9 cellular contexts compared by ENCODE assay signal in genomic region chr10:44973323-44974081, GRCh38. TPM values are rescaled to one million over a fixed set of nuclear protein-coding genes. Genes with fewer than 3 reads are reported as not detected.
A peak's percentile ranks its signal among the peaks of the same experiment; 100 is the strongest.
DNase-seq lines count a peak whose midpoint lies in the region; FAIRE-seq and TF ChIP-seq lines count a peak whose summit lies in the region.
"Had no signal": no experiment of that assay in that cellular context is flagged by ENCODE, and none has a peak within 500 bp of the region (broad histone marks: within the 10 kb centered on the region; RNA-seq: fewer than 3 reads in every experiment).

No MANE protein-coding gene starts in this region.

- POLR2A ChIA-PET in H1 (lab: Charles Lee; ENCODE audit: partially characterized antibody) = interaction anchor here (0.6 to 1.9 kb wide), 8 partner anchors 8 to 41 kb away, joined by 3 to 7 read pairs (median 3); partner anchors contain the start of gene RASSF4

- H3K9ac ChIP-seq in H1 (replicated peaks in 1 of 4; ENCODE audit: extremely low read depth in 1 of 4, low read depth in 3 of 4, low read length in 3 of 4) = no peak overlapping the region

- H3K4ac ChIP-seq in H1 (replicated peaks; ENCODE audit: insufficient read length, low read depth, low read length) = no peak overlapping the region

- 50% methylated on average over 18 of the region's 18 CpGs; no CpG with 5 or more reads in 1 of the 2 experiments for WGBS in H1 (ENCODE audit: extremely low coverage in 1 of 2, insufficient coverage in 1 of 2, insufficient read length in 1 of 2, insufficient replicate concordance in 2 of 2, low coverage in 1 of 2, low lambda C conversion rate in 2 of 2, missing lambda C conversion rate in 1 of 2), 2 experiments

- H3K4me1 ChIP-seq in H1 (replicated peaks in 1 of 4; ENCODE audit: control insufficient read depth in 3 of 4, insufficient read depth in 4 of 4, low read length in 3 of 4) = peaks cover 14 to 38% (median 26%) of the 10 kb centered on the region in 4 experiments

- H4K91ac ChIP-seq in H1 (replicated peaks; ENCODE audit: insufficient read length, low read length) = peak overlapping the region; percentile 86

- no peak overlapping the region for H4K8ac ChIP-seq in H1 (ENCODE audit: extremely low read depth, insufficient read depth, low read length)

- H2AFZ ChIP-seq in H1 (ENCODE audit: low read length) = no peak overlapping the region

- H3K4me3 ChIP-seq in GM12865 (ENCODE audit: low read depth, low read length) (peak overlapping the region; percentile 60), HL-60 (replicated peaks; ENCODE audit: insufficient read depth, low read length) (no peak overlapping the region), H1 (ENCODE audit: extremely low read depth in 1 of 4, insufficient read depth in 2 of 4, low read depth in 3 of 4, low read length in 4 of 4) (peak overlapping the region in 1 of 4 experiments; percentile 64; a peak in 1 of 8 replicates)

- no peak for TF ChIP-seq CTCF in GM12865 (IDR thresholded peaks at IDR 0.05; ENCODE audit: insufficient read depth, low read depth, low read length, missing control alignments)
- TF ChIP-seq CTCF in HL-60 (IDR thresholded peaks at IDR 0.05; ENCODE audit: insufficient read depth, low read length) = no peak
- no peak for TF ChIP-seq CTCF in H1 (IDR thresholded peaks at IDR 0.05; ENCODE audit: control extremely low read depth in 1 of 3, insufficient read depth in 1 of 3, low read depth in 1 of 3, low read length in 3 of 3)
- TF ChIP-seq CTCF in GM20000 (IDR thresholded peaks at IDR 0.05; ENCODE audit: extremely low read depth, missing control alignments) = no peak

- no peaks in the 10 kb centered on the region for H3K79me2 ChIP-seq in H1 (ENCODE audit: control insufficient read depth in 1 of 2, insufficient read depth in 2 of 2, low read length in 2 of 2)

- no peak for TF ChIP-seq EP300 in H1 (IDR thresholded peaks at IDR 0.05; ENCODE audit: borderline replicate concordance in 1 of 2, low read depth in 2 of 2, low read length in 2 of 2)

- TF ChIP-seq RAD21 in H1 (IDR thresholded peaks at IDR 0.05 in 1 of 2, conservative IDR thresholded peaks at IDR 0.05 in 1 of 2; ENCODE audit: low read depth in 2 of 2, low read length in 2 of 2) = no peak

- no peak overlapping the region for H3K23ac ChIP-seq in H1 (ENCODE audit: insufficient read length)

- H2AK5ac ChIP-seq in H1 (ENCODE audit: low read depth, low read length) = peak overlapping the region; percentile 83; the same call in 1 of the 2 replicates

- TF ChIP-seq POLR2A in H1 (IDR thresholded peaks at IDR 0.05; ENCODE audit: control extremely low read depth in 1 of 2, low read depth in 2 of 2, low read length in 2 of 2) = no peak

- no peak overlapping the region for H4K5ac ChIP-seq in H1 (ENCODE audit: insufficient read length, low read depth, low read length)

- H2BK12ac ChIP-seq in H1 (ENCODE audit: low read depth, low read length) = peak overlapping the region; percentile 79; the same call in 1 of the 2 replicates

- H3K27ac ChIP-seq in HL-60 (replicated peaks) = peak overlapping the region; percentile 75
- no peak overlapping the region for H3K27ac ChIP-seq in H1 (ENCODE audit: low read depth, low read length)

- no peak overlapping the region for H3K14ac ChIP-seq in H1 (ENCODE audit: insufficient read length)

- H3K27me3 ChIP-seq in HL-60 (ENCODE audit: insufficient read depth, poor library complexity, severe bottlenecking) (no peaks in the 10 kb centered on the region), H1 (replicated peaks in 1 of 4; ENCODE audit: control insufficient read depth in 3 of 4, extremely low read depth in 1 of 4, insufficient read depth in 3 of 4, low read length in 3 of 4) (no peaks in the 10 kb centered on the region; a peak in 1 of 7 replicates)

- peak overlapping the region; percentile 87; the same call in 1 of the 2 replicates for H2BK20ac ChIP-seq in H1 (ENCODE audit: low read length)

- 0 out of 2 replicates have a peak overlapping the region, but pooled peaks have one; percentile 71 for H2BK5ac ChIP-seq in H1 (ENCODE audit: low read depth, low read length)

- peaks cover 2% of the 10 kb centered on the region; the same call in 1 of the 2 replicates for H3K79me1 ChIP-seq in H1 (ENCODE audit: low read depth, low read length)

- no peaks in the 10 kb centered on the region for H3K9me3 ChIP-seq in H1 (ENCODE audit: insufficient read depth in 2 of 2, low read depth in 1 of 2, low read length in 1 of 2)

- H2BK15ac ChIP-seq in H1 (ENCODE audit: low read length) = peak overlapping the region; percentile 81

- H3K56ac ChIP-seq in H1 (replicated peaks; ENCODE audit: insufficient read length, low read depth, low read length) = no peak overlapping the region

- FAIRE-seq in H1 (lab: Jason Lieb, UNC) = no peak
- FAIRE-seq: colon had no signal

- H3K23me2 ChIP-seq in H1 (ENCODE audit: low read depth, low read length) = peaks cover 14% of the 10 kb centered on the region; the same call in 1 of the 2 replicates

- peak overlapping the region; percentile 36 to 65 for H3K4me2 ChIP-seq in H1 (ENCODE audit: insufficient read depth in 1 of 2, low read depth in 2 of 2, low read length in 2 of 2)

- DNase-seq in GM12865 (ENCODE audit: low read depth) = peak; percentile 77
- DNase-seq in HL-60 (ENCODE audit: low read depth in 1 of 2, low spot score in 1 of 2) = peak in 1 of 2 experiments; percentile 49
- DNase-seq in H1 (ENCODE audit: low read depth in 1 of 2, low spot score in 2 of 2) = no peak
- peak; percentile 55 for DNase-seq in renal cortical epithelial cell (ENCODE audit: low read depth)
- no peak for DNase-seq in GM20000 (ENCODE audit: low spot score)
- no peak for DNase-seq in NCI-H1092 (lab: John Stamatoyannopoulos, UW)
- no peak for DNase-seq in Kasumi-1 (lab: John Stamatoyannopoulos, UW)
- no peak for DNase-seq in HuH-7 (ENCODE audit: low spot score)

- H4K20me1 ChIP-seq in H1 (replicated peaks in 1 of 2; ENCODE audit: control insufficient read depth in 1 of 2, insufficient read depth in 2 of 2, low read length in 2 of 2) = peaks cover 0 to 2% of the 10 kb centered on the region in 2 experiments

- H3K36me3 ChIP-seq in H1 (ENCODE audit: control insufficient read depth in 2 of 4, insufficient read depth in 4 of 4, low read length in 3 of 4) = peaks cover 0 to 6% (median 0%) of the 10 kb centered on the region in 4 experiments; a peak in 3 of 8 replicates

- peak overlapping the region; percentile 71 for H2BK120ac ChIP-seq in H1 (replicated peaks; ENCODE audit: low read depth, low read length)

- CTCF ChIA-PET in H1 (lab: Charles Lee; ENCODE audit: partially characterized antibody) = interaction anchor here (0.7 to 2.6 kb wide), 15 partner anchors 10 to 49 kb away, joined by 3 to 26 read pairs (median 4); partner anchors contain the start of gene ZNF22

- peak overlapping the region; percentile 78 for H3K18ac ChIP-seq in H1 (ENCODE audit: extremely low read depth, low read length)

TF ChIP-seq in H1, 55 proteins besides CTCF, POLR2A, EP300 and RAD21:
- TF ChIP-seq SAP30 (IDR thresholded peaks at IDR 0.05; ENCODE audit: insufficient read depth, insufficient replicate concordance, low read length) (no peak), EZH2 (IDR thresholded peaks at IDR 0.05; ENCODE audit: low read depth, low read length, severe bottlenecking) (no peak), TCF12 (IDR thresholded peaks at IDR 0.05; ENCODE audit: low read depth, low read length) (0 out of 2 replicates have a peak, but pooled peaks have one; percentile 24), ASH2L (IDR thresholded peaks at IDR 0.05; ENCODE audit: low read length) (no peak)

RNA-seq across cellular contexts. Expression of gene DEPP1, which starts 5.1 kb away (rescaled TPM):
- total RNA-seq in H1 (2021; fragmentation: NEBNext Ultra II Directional; extraction: Animal tissue kit (Norgen Biotek cat#: 25700)) = 0.67 and 0.80 TPM in 2 replicates
- 4.5 and 5.3 TPM in 2 replicates for polyA plus RNA-seq in H1 (2011; rRNA removed)
- polyA plus RNA-seq in H1 (2011; cell fraction: cytosol; rRNA removed) = 3.6 TPM
- 6.4 TPM for polyA plus RNA-seq in H1 (2011; cell fraction: nucleus; rRNA removed)
- 1.5 to 2.8 TPM (median 2.0 TPM) in 4 replicates for polyA plus RNA-seq in H1 (2012, experiment 1 of 2)
- polyA plus RNA-seq in H1 (2012, experiment 2 of 2) = 1.9 TPM
- 0.14 TPM for polyA plus RNA-seq in H1 (2013, experiment 1 of 2)
- polyA plus RNA-seq in H1 (2013, experiment 2 of 2) = 0.07 TPM
- polyA minus RNA-seq in H1 (2011; rRNA and poly(A)+ RNA removed) = 6.2 and 6.3 TPM in 2 replicates
- polyA minus RNA-seq in H1 (2011; cell fraction: cytosol; rRNA and poly(A)+ RNA removed) = 2.8 TPM
- 6.5 TPM for polyA minus RNA-seq in H1 (2011; cell fraction: nucleus; rRNA and poly(A)+ RNA removed)
- 11.3 and 24.5 TPM in 2 replicates for total RNA-seq in renal cortical epithelial cell

RNA-seq across cellular contexts. Expression of gene RASSF4, which starts 13.9 kb away (rescaled TPM):
- total RNA-seq in H1 (2021; fragmentation: NEBNext Ultra II Directional; extraction: Animal tissue kit (Norgen Biotek cat#: 25700)) = 12.3 and 14.5 TPM in 2 replicates
- polyA plus RNA-seq in H1 (2011; rRNA removed) = 14.3 and 16.1 TPM in 2 replicates
- polyA plus RNA-seq in H1 (2011; cell fraction: cytosol; rRNA removed) = 17.1 TPM
- 36.6 TPM for polyA plus RNA-seq in H1 (2011; cell fraction: nucleus; rRNA removed)
- polyA plus RNA-seq in H1 (2012, experiment 1 of 2) = 7.0 to 11.7 TPM (median 8.8 TPM) in 4 replicates
- polyA plus RNA-seq in H1 (2012, experiment 2 of 2) = 5.5 TPM
- polyA plus RNA-seq in H1 (2013, experiment 1 of 2) = 7.2 TPM
- polyA plus RNA-seq in H1 (2013, experiment 2 of 2) = 6.4 TPM
- 12.2 and 16.5 TPM in 2 replicates for polyA minus RNA-seq in H1 (2011; rRNA and poly(A)+ RNA removed)
- 6.1 TPM for polyA minus RNA-seq in H1 (2011; cell fraction: cytosol; rRNA and poly(A)+ RNA removed)
- polyA minus RNA-seq in H1 (2011; cell fraction: nucleus; rRNA and poly(A)+ RNA removed) = 29.0 TPM
- 79.1 and 155 TPM in 2 replicates for total RNA-seq in renal cortical epithelial cell

RNA-seq across cellular contexts. Expression of gene ZNF22, which starts 27.2 kb away (rescaled TPM):
- total RNA-seq in H1 (2021; fragmentation: NEBNext Ultra II Directional; extraction: Animal tissue kit (Norgen Biotek cat#: 25700)) = 42.5 and 45.2 TPM in 2 replicates
- polyA plus RNA-seq in H1 (2011; rRNA removed) = 9.6 and 18.2 TPM in 2 replicates
- polyA plus RNA-seq in H1 (2011; cell fraction: cytosol; rRNA removed) = 20.3 TPM
- 7.0 TPM for polyA plus RNA-seq in H1 (2011; cell fraction: nucleus; rRNA removed)
- 18.8 to 33.6 TPM (median 19.8 TPM) in 4 replicates for polyA plus RNA-seq in H1 (2012, experiment 1 of 2)
- polyA plus RNA-seq in H1 (2012, experiment 2 of 2) = 2.6 TPM
- polyA plus RNA-seq in H1 (2013, experiment 1 of 2) = 40.3 TPM
- polyA plus RNA-seq in H1 (2013, experiment 2 of 2) = 40.4 TPM
- 10.3 and 11.8 TPM in 2 replicates for polyA minus RNA-seq in H1 (2011; rRNA and poly(A)+ RNA removed)
- 7.1 TPM for polyA minus RNA-seq in H1 (2011; cell fraction: cytosol; rRNA and poly(A)+ RNA removed)
- 10.3 TPM for polyA minus RNA-seq in H1 (2011; cell fraction: nucleus; rRNA and poly(A)+ RNA removed)
- total RNA-seq in renal cortical epithelial cell = 24.5 and 26.8 TPM in 2 replicates

Comparison
In these comparisons a context has a peak if more than half of its experiments do, and no peak if none do; other contexts are left out.
1. DNase-seq: peak in GM12865 (single experiment) and renal cortical epithelial cell (single experiment); none in H1 (0 of 2), GM20000 (single experiment), NCI-H1092 (single experiment), Kasumi-1 (0 of 2) and HuH-7 (single experiment).